ENCODE assay signal across 27 cellular contexts in the genomic region with DNA sequence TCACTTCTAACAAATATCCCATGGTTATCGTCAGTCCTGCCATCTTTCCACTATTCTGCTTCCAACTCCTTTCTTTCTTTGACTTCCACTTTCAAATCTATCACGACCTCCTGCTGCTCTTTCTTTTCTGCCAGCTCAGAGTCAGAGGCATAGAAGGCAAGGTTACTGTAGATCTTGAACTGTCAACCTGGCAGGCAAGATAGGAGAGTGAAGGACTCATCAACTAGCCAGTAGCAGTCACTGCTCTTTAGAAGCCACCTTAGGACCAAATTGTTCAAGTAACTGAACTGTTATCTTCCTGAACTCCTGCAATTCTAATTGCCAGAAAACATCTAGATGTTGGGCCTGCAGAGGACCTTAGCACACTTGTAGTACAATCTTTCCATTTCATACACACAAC. TPM values are rescaled to one million over a fixed set of nuclear protein-coding genes. Genes with fewer than 3 reads are reported as not detected.
"Had no signal": no experiment of that assay in that cellular context is flagged by ENCODE, and none has a peak within 500 bp of the region (broad histone marks: within the 10 kb centered on the region; RNA-seq: fewer than 3 reads in every experiment).

No MANE protein-coding gene starts in this region.

- H3K9ac ChIP-seq: neural progenitor cell, parathyroid adenoma had no signal

- H3K4me2 ChIP-seq: neural progenitor cell had no signal

- H3K9me3 ChIP-seq: ovary, psoas muscle, right lobe of liver, sigmoid colon, suprapubic skin, testis, tibial artery, transverse colon, upper lobe of right lung, uterus had no signal

- H3K79me2 ChIP-seq: parathyroid adenoma had no signal

- H3K4me1 ChIP-seq: neural progenitor cell, parathyroid adenoma, psoas muscle, right lobe of liver, sigmoid colon, suprapubic skin, testis, tibial artery, transverse colon, upper lobe of right lung, uterus had no signal

- H2AFZ ChIP-seq: neural progenitor cell, parathyroid adenoma had no signal

- DNase-seq: natural killer cell; occipital lobe; ovary; posterior cingulate gyrus; psoas muscle; right cardiac atrium; right lobe of liver; sigmoid colon; small intestine; stimulated activated CD4-positive, alpha-beta T cell treated with anti-CD3 and anti-CD28 coated beads, Interleukin-15, amount 100 ng/mL, for 24 hours; stimulated activated CD4-positive, alpha-beta T cell treated with anti-CD3 and anti-CD28 coated beads, Interleukin-2, amount 100 ng/mL, for 24 hours; stimulated activated CD4-positive, alpha-beta T cell treated with anti-CD3 and anti-CD28 coated beads, Interleukin-2, amount 100 ng/mL, for 48 hours; stimulated activated CD4-positive, alpha-beta T cell treated with anti-CD3 and anti-CD28 coated beads, Interleukin-4, amount 100 ng/mL, for 24 hours; stimulated activated naive CD4-positive, alpha-beta T cell; stimulated activated naive CD8-positive, alpha-beta T cell treated with anti-CD3 and anti-CD28 coated beads, Interleukin-15, amount 100 ng/mL, for 72 hours; stimulated activated naive CD8-positive, alpha-beta T cell treated with anti-CD3 and anti-CD28 coated beads, Interleukin-15, Interleukin-2, amounts not matched to agents 100 U/mL and 50 U/mL, for 24 hours; substantia nigra; testis; tibial artery; transverse colon; upper lobe of right lung; uterus had no signal

- ATAC-seq: natural killer cell; psoas muscle; right cardiac atrium; right lobe of liver; stimulated activated effector memory CD8-positive, alpha-beta T cell treated with anti-CD3 and anti-CD28 coated beads, Interleukin-12 subunit alpha, Interleukin-12 subunit beta, amount 100 ng/mL, for 72 hours; stimulated activated naive CD8-positive, alpha-beta T cell treated with anti-CD3 and anti-CD28 coated beads, Interleukin-15, amount 100 ng/mL, for 72 hours; stimulated activated naive CD8-positive, alpha-beta T cell treated with anti-CD3 and anti-CD28 coated beads, Interleukin-15, Interleukin-2, amounts not matched to agents 100 U/mL and 50 U/mL, for 24 hours; upper lobe of right lung had no signal

- H3K27ac ChIP-seq: neural progenitor cell, ovary, parathyroid adenoma, psoas muscle, right lobe of liver, sigmoid colon, suprapubic skin, testis, tibial artery, transverse colon, upper lobe of right lung, uterus had no signal

- H3K4me3 ChIP-seq: neural progenitor cell, ovary, psoas muscle, right lobe of liver, sigmoid colon, suprapubic skin, testis, tibial artery, transverse colon, upper lobe of right lung, uterus had no signal

- H3K36me3 ChIP-seq: neural progenitor cell, ovary, right lobe of liver, sigmoid colon, suprapubic skin, tibial artery, transverse colon, upper lobe of right lung, uterus had no signal

- H3K27me3 ChIP-seq: neural progenitor cell, ovary, right lobe of liver, sigmoid colon, suprapubic skin, testis, tibial artery, transverse colon, upper lobe of right lung, uterus had no signal

RNA-seq across cellular contexts. Expression of a gene that starts 13.1 kb away (rescaled TPM):
- polyA plus RNA-seq: neural cell, right cardiac atrium had no signal
